In the genomic region with DNA sequence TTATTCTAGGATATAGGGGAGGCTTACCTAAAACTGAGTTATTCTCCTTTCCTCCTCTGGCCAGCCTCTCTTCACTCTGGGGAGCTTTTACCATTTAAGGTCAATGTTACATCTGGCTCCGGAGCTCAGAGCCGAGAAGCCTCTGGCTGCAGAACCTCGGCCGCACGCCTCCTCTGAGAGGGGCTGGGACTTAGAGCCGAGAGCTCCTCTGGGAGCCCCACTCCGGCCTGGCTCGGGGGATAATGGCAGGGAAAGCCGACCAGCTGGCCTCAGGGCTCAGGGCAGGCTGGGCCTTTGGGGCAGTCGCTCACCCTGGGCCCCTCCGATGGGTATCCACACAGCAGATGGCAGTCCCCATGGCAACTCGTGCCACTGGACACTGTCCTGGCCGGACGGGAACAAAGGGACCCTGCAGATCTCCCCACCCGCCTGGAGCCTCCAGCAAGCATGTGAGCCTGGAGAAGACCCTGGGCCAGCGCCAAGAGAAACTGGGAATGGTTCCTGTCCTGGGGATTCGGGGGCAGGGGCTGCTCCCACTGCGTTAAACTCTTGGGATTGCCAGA, we compare ENCODE assay signal across 10 cellular contexts. TPM values are rescaled to one million over a fixed set of nuclear protein-coding genes. Genes with fewer than 3 reads are reported as not detected.
DNase-seq lines count a peak whose midpoint lies in the region; ATAC-seq and TF ChIP-seq lines count a peak whose summit lies in the region.
"Had no signal": no experiment of that assay in that cellular context is flagged by ENCODE, and none has a peak within 500 bp of the region (broad histone marks: within the 10 kb centered on the region; RNA-seq: fewer than 3 reads in every experiment).

Gene IRAG1 (minus strand): TSS at position 247 of the 563 bp plus-strand sequence. CDS start 153 bp downstream, at position 94.

- ATAC-seq in Panc1 (peak; percentile 10; the same call in 1 of the 2 replicates), HG03571 (IDR thresholded peaks at IDR 0.05; ENCODE audit: unreplicated experiment) (no peak)
- ATAC-seq in naive thymus-derived CD8-positive, alpha-beta T cell, result no peak

- H3K4ac ChIP-seq in mesendoderm (ENCODE audit: low read depth, low read length), result no peak within 1 kb of the TSS

- no TSS peak for BruUV-seq in Panc1 (replicated peaks; lab: Mats Ljungman, UMichigan)

- peaks cover 0 to 7% (median 0%) of the 10 kb centered on the region in 4 donors for H3K4me1 Mint-ChIP-seq in naive thymus-derived CD8-positive, alpha-beta T cell
- H3K4me1 Mint-ChIP-seq: T-cell had no signal

- H3K36me3 ChIP-seq in Panc1 (ENCODE audit: control insufficient read depth, insufficient read depth, low read length) (no peaks in the 10 kb centered on the region), esophagus (ENCODE audit: control insufficient read depth in 2 of 2, insufficient read depth in 2 of 2, low read length in 1 of 2) (no peaks in the 10 kb centered on the region), mesendoderm (ENCODE audit: control insufficient read depth, insufficient read depth, low read length) (no peaks in the 10 kb centered on the region), testis (ENCODE audit: low read depth, missing control alignments) (no peaks in the 10 kb centered on the region)

- H3K27ac Mint-ChIP-seq in naive thymus-derived CD8-positive, alpha-beta T cell, result no peak within 1 kb of the TSS
- H3K27ac Mint-ChIP-seq: T-cell had no signal

- no peaks in the 10 kb centered on the region for H3K4me1 ChIP-seq in Panc1 (ENCODE audit: control insufficient read depth, insufficient read depth, low read length)
- no peaks in the 10 kb centered on the region for H3K4me1 ChIP-seq in esophagus (ENCODE audit: control insufficient read depth in 2 of 2, insufficient read depth in 2 of 2, low read length in 1 of 2)
- no peaks in the 10 kb centered on the region for H3K4me1 ChIP-seq in mesendoderm (ENCODE audit: control insufficient read depth, low read depth, low read length)
- peaks cover 6% of the 10 kb centered on the region for H3K4me1 ChIP-seq in testis

- intact Hi-C loops in Panc1 (cut with micrococcal nuclease; ENCODE audit: unreplicated experiment), result no loop called here
- intact Hi-C loops in testis (cut with DNase I; ENCODE audit: low total_unique reads), result no loop called here

- H3K4me3 ChIP-seq in Panc1 (ENCODE audit: low read depth in 2 of 2, low read length in 2 of 2) (no peak within 1 kb of the TSS), esophagus (ENCODE audit: low read depth in 1 of 2, low read length in 2 of 2) (peak within 1 kb of the TSS; percentile 27 to 33), mesendoderm (ENCODE audit: low read length) (no peak within 1 kb of the TSS), testis (peak within 1 kb of the TSS; percentile 47 to 57)

- no peak within 1 kb of the TSS for H2BK120ac ChIP-seq in mesendoderm (ENCODE audit: low read depth, low read length)

- no peaks in the 10 kb centered on the region for H3K79me1 ChIP-seq in mesendoderm (ENCODE audit: low read length)

- DNase-seq in Panc1 (ENCODE audit: low read depth, low spot score) (no peak), mesendoderm (peak; percentile 15), testis (peak; percentile 67), SW480 (ENCODE audit: low spot score) (no peak)
- no peak for DNase-seq in activated CD8-positive, alpha-beta memory T cell treated with anti-CD3 and anti-CD28 coated beads for 24 hours
- no peak for DNase-seq in naive thymus-derived CD8-positive, alpha-beta T cell
- DNase-seq: midbrain, T-cell had no signal

- no peak within 1 kb of the TSS for H2BK15ac ChIP-seq in mesendoderm (replicated peaks; ENCODE audit: low read depth)

- H3K18ac ChIP-seq in mesendoderm (ENCODE audit: low read length), result no peak within 1 kb of the TSS

- CTCF ChIA-PET in Panc1 (lab: Charles Lee), result interaction anchor here (1.0 kb wide), 1 partner anchor 20 kb away, joined by 3 read pairs; no protein-coding TSS in a partner anchor

- H3K23ac ChIP-seq in mesendoderm (ENCODE audit: low read length), result no peak within 1 kb of the TSS

- TF ChIP-seq CTCF in Panc1 (IDR thresholded peaks at IDR 0.05) (no peak), testis (IDR thresholded peaks at IDR 0.05) (no peak)

- H3K4me2 ChIP-seq in mesendoderm (ENCODE audit: low read length), result no peak within 1 kb of the TSS

- POLR2A ChIA-PET in Panc1 (lab: Charles Lee), result no interaction called here
- POLR2A ChIA-PET in naive thymus-derived CD8-positive, alpha-beta T cell (lab: Charles Lee), result no interaction called here

- H3K9me3 Mint-ChIP-seq in naive thymus-derived CD8-positive, alpha-beta T cell, result peaks cover 0 to 1% (median 0%) of the 10 kb centered on the region in 9 donors
- H3K9me3 Mint-ChIP-seq: T-cell had no signal

- H3K9me3 ChIP-seq in Panc1 (ENCODE audit: control insufficient read depth, insufficient read depth, low read depth, low read length) (no peaks in the 10 kb centered on the region), esophagus (ENCODE audit: control insufficient read depth in 2 of 2, insufficient read depth in 1 of 2, low read depth in 1 of 2, low read length in 1 of 2) (no peaks in the 10 kb centered on the region), testis (no peaks in the 10 kb centered on the region)

- no peak within 1 kb of the TSS for H2BK5ac ChIP-seq in mesendoderm (ENCODE audit: low read length)

- H3K27me3 Mint-ChIP-seq in naive thymus-derived CD8-positive, alpha-beta T cell, result peaks cover 6 to 20% (median 10%) of the 10 kb centered on the region in 5 donors

- no peak within 1 kb of the TSS for H3K56ac ChIP-seq in mesendoderm (ENCODE audit: low read length)

- no peak within 1 kb of the TSS for H4K8ac ChIP-seq in mesendoderm (ENCODE audit: low read depth, low read length)

- H3K79me2 ChIP-seq in mesendoderm (ENCODE audit: control insufficient read depth, insufficient read depth, low read length), result no peaks in the 10 kb centered on the region

- no peak within 1 kb of the TSS for H4K5ac ChIP-seq in mesendoderm (ENCODE audit: low read length)

- no peak within 1 kb of the TSS for H3K4me3 Mint-ChIP-seq in naive thymus-derived CD8-positive, alpha-beta T cell
- H3K4me3 Mint-ChIP-seq: T-cell had no signal

- H3K36me3 Mint-ChIP-seq in naive thymus-derived CD8-positive, alpha-beta T cell, result peaks cover 0 to under 1% (median 0%) of the 10 kb centered on the region in 3 donors
- H3K36me3 Mint-ChIP-seq: T-cell had no signal

- no peak within 1 kb of the TSS for H3K9ac ChIP-seq in mesendoderm (ENCODE audit: low read length)

- WGBS in esophagus, 2 donors, result 61 to 66% methylated on average over 18 of the region's 18 CpGs
- no CpG with 5 or more reads among the region's 18 CpGs for WGBS in mesendoderm (ENCODE audit: extremely low coverage, insufficient coverage, low lambda C conversion rate)
- WGBS in testis, 2 donors, result 37 to 62% methylated on average over 9 to 18 of the region's 18 CpGs

- H3K27ac ChIP-seq in Panc1 (ENCODE audit: low read length) (no peak within 1 kb of the TSS), esophagus (ENCODE audit: low read depth in 2 of 2, low read length in 1 of 2) (peak within 1 kb of the TSS; percentile 77 to 86), mesendoderm (ENCODE audit: low read depth, low read length) (no peak within 1 kb of the TSS), testis (peak within 1 kb of the TSS; percentile 88 to 89)

- in situ Hi-C loops in Panc1 (cut with HindIII; ENCODE audit: low pct_unique_long_range_greater_than_20kb, low sequenced_read_pairs), result no loop called here

- no peak within 1 kb of the TSS for H2AK5ac ChIP-seq in mesendoderm (ENCODE audit: low read length)

- TF ChIP-seq POLR2A in testis (IDR thresholded peaks at IDR 0.05), result peak; percentile 21

- H3K27me3 ChIP-seq in Panc1 (ENCODE audit: control insufficient read depth, insufficient read depth, low read length) (peaks cover 2% of the 10 kb centered on the region; the same call in 1 of the 2 replicates), esophagus (ENCODE audit: control insufficient read depth in 1 of 2, insufficient read depth in 2 of 2, low read length in 2 of 2) (no peaks in the 10 kb centered on the region), mesendoderm (ENCODE audit: insufficient read depth, low read length, poor library complexity) (no peaks in the 10 kb centered on the region), testis (no peaks in the 10 kb centered on the region)

RNA-seq across cellular contexts. Expression of gene IRAG1, which starts in this region (rescaled TPM):
- total RNA-seq in Panc1 (2021; ENCODE audit: unreplicated experiment), result 0.21 TPM
- 0.31 TPM for polyA plus RNA-seq in Panc1 (2012; ENCODE audit: insufficient read length)
- polyA plus RNA-seq in esophagus, result 1 to 10 TPM; 5.7 to 8.6 TPM
- polyA plus RNA-seq in mesendoderm (2013, experiment 1 of 2), result 0.79 TPM
- polyA plus RNA-seq in mesendoderm (2013, experiment 2 of 2), result 0.80 TPM
- total RNA-seq in testis, result 10 to 100 TPM; 17.7 to 23.1 TPM
- 28.6 TPM for polyA plus RNA-seq in testis (ENCODE audit: insufficient read depth, low read depth, low replicate concordance)
- not detected for total RNA-seq in naive thymus-derived CD8-positive, alpha-beta T cell
- not detected for polyA plus RNA-seq in naive thymus-derived CD8-positive, alpha-beta T cell

Comparison
In these comparisons a context has a peak if more than half of its experiments do, and no peak if none do; other contexts are left out.
1. RNA of gene IRAG1 (total RNA-seq): 17.7 to 23.1 TPM in testis; 0.21 TPM in Panc1 (single experiment) and not detected in naive thymus-derived CD8-positive, alpha-beta T cell; every median in the first group is over 10 times any median in the second.
2. RNA of gene IRAG1 (polyA plus RNA-seq): 28.6 TPM in testis (single experiment) and 5.7 to 8.6 TPM in esophagus; not detected in naive thymus-derived CD8-positive, alpha-beta T cell; every median in the first group is over 4 times any median in the second.
3. Peak in ATAC-seq in Panc1; RNA of the gene not detected or under 1 TPM.
4. DNase-seq: peak in mesendoderm (single experiment) and testis (single experiment); none in Panc1 (single experiment), activated CD8-positive, alpha-beta memory T cell treated with anti-CD3 and anti-CD28 coated beads for 24 hours (single experiment), SW480 (single experiment) and naive thymus-derived CD8-positive, alpha-beta T cell (0 of 10).
5. H3K27ac ChIP-seq: peak in esophagus (2 of 2) and testis (2 of 2); none in Panc1 (single experiment) and mesendoderm (single experiment).
6. H3K4me3 ChIP-seq: peak in esophagus (2 of 2) and testis (2 of 2); none in Panc1 (0 of 2) and mesendoderm (single experiment).